In the genomic region with DNA sequence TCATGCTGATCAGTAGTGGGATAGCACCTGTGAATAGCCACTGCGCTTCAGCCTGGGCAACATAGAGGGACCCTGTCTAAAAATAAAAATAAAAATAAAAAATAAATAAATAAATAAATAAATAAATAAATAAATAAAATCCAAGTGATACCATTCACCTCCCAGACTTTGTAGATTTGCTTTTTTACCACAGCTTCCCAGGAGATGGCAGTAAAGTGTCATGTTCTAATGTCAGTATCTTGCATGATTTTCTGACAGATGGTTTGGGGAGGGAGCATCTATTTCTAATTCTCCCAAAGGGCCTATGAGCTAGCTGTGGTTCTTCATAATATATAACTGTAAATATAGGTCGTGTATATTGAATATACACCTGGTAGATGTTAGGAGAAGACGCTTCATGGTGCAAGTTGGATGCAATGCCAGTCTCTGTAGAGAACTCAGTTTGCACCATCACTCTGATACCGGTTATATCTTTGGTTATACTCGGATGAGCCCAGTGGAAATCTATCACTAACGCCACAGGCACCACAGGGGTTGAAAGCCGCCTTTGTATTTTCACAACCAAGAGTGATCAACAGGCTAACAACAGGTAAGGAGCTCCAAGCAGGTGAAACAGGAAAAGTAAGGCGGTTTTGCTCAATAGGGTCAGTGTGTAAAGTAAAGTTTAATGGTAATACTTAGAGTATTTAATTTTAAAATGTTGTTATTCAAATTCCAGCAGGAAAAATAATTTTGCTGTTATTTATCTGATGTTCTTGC, we compare ENCODE assay signal across 8 cellular contexts. TPM values are rescaled to one million over a fixed set of nuclear protein-coding genes. Genes with fewer than 3 reads are reported as not detected.
A peak's percentile ranks its signal among the peaks of the same experiment; 100 is the strongest.
DNase-seq lines count a peak whose midpoint lies in the region; ATAC-seq, FAIRE-seq and TF ChIP-seq lines count a peak whose summit lies in the region.

No MANE protein-coding gene starts in this region.

- DNase-seq in Calu3 (peak; percentile 61), H54 (ENCODE audit: insufficient read length, low spot score) (peak; percentile 70), NCI-H345 (lab: John Stamatoyannopoulos, UW) (peak; percentile 90), amniotic epithelial cell (ENCODE audit: low read depth) (peak; percentile 76), hepatic stellate cell (ENCODE audit: low spot score) (peak; percentile 78), smooth muscle cell (lab: John Stamatoyannopoulos, UW; ENCODE audit: unreplicated experiment) (no peak), 8988T (no peak)

- no peak overlapping the region for H3K27ac Mint-ChIP-seq in Calu3 (ENCODE audit: unreplicated experiment)

- no peak overlapping the region for H3K9ac ChIP-seq in smooth muscle cell (ENCODE audit: low read depth)

- no peaks in the 10 kb centered on the region for H3K4me1 ChIP-seq in smooth muscle cell (ENCODE audit: low read depth)

- intact Hi-C loops in Calu3 (cut with micrococcal nuclease; ENCODE audit: unreplicated experiment) = loop anchor here (1.0 kb wide), 1 partner anchor 49 kb away; no protein-coding TSS in a partner anchor

- peaks cover 2% of the 10 kb centered on the region for H3K36me3 Mint-ChIP-seq in Calu3 (ENCODE audit: insufficient read depth, unreplicated experiment)

- H3K79me2 ChIP-seq in smooth muscle cell (ENCODE audit: low read depth) = no peaks in the 10 kb centered on the region

- no peaks in the 10 kb centered on the region for H3F3A ChIP-seq in smooth muscle cell (ENCODE audit: low read depth)

- TF ChIP-seq CTCF in Calu3 (IDR thresholded peaks at IDR 0.05; ENCODE audit: unreplicated experiment) = peak; percentile 38
- TF ChIP-seq CTCF in smooth muscle cell (IDR thresholded peaks at IDR 0.05; ENCODE audit: borderline replicate concordance, insufficient read depth, poor library complexity, severe bottlenecking) = peak; percentile 58

- peaks cover 7% of the 10 kb centered on the region for H3K4me1 Mint-ChIP-seq in Calu3 (ENCODE audit: low read depth, unreplicated experiment)

- no peak overlapping the region for H2AFZ ChIP-seq in smooth muscle cell (ENCODE audit: low read depth)

- no peak overlapping the region for H3K4me3 ChIP-seq in smooth muscle cell

- no peaks in the 10 kb centered on the region for H3K27me3 ChIP-seq in smooth muscle cell (ENCODE audit: low read depth)

- no peaks in the 10 kb centered on the region for H3K9me3 Mint-ChIP-seq in Calu3 (ENCODE audit: low read depth, unreplicated experiment)

- no peaks in the 10 kb centered on the region for H3K9me3 ChIP-seq in smooth muscle cell (replicated peaks; ENCODE audit: low read depth)

- CTCF ChIA-PET in Calu3 (lab: Charles Lee) = interaction anchor here (0.7 to 3.4 kb wide), 3 partner anchors 48 to 109 kb away, joined by 3 to 20 read pairs (median 5); no protein-coding TSS in a partner anchor

- BruUV-seq in Calu3 (replicated peaks; lab: Mats Ljungman, UMichigan) = no TSS peak

- no peak overlapping the region for H3K27ac ChIP-seq in smooth muscle cell (ENCODE audit: low read depth)

- ATAC-seq in GM19397 (IDR thresholded peaks at IDR 0.05; ENCODE audit: unreplicated experiment) = no peak

- FAIRE-seq in H54 (lab: Jason Lieb, UNC) = no peak

- no peaks in the 10 kb centered on the region for H3K36me3 ChIP-seq in smooth muscle cell (ENCODE audit: low read depth)

- no peak overlapping the region for H3K4me3 Mint-ChIP-seq in Calu3 (ENCODE audit: low read depth, unreplicated experiment)

- TF ChIP-seq POLR2A in H54 (IDR thresholded peaks at IDR 0.05; ENCODE audit: low read depth, low read length) = no peak

- peaks cover 30% of the 10 kb centered on the region for H3K27me3 Mint-ChIP-seq in Calu3 (ENCODE audit: unreplicated experiment)

- no peaks in the 10 kb centered on the region for H4K20me1 ChIP-seq in smooth muscle cell (ENCODE audit: low read depth)

- no peak overlapping the region for H3K4me2 ChIP-seq in smooth muscle cell

- WGBS in smooth muscle cell (ENCODE audit: low lambda C conversion rate) = 33% methylated on average over 8 of the region's 8 CpGs

RNA-seq across cellular contexts. Expression of a gene that starts 13.9 kb away (rescaled TPM):
- 11.5 and 15.8 TPM in 2 replicates for total RNA-seq in Calu3 (2022)
- 40.1 and 81.8 TPM in 2 replicates for total RNA-seq in smooth muscle cell
- polyA plus RNA-seq in smooth muscle cell = 98.3 and 114 TPM in 2 replicates

RNA-seq across cellular contexts. Expression of a gene that starts 18.1 kb away (rescaled TPM):
- total RNA-seq in Calu3 (2022) (14.9 and 15.6 TPM in 2 replicates), smooth muscle cell (4.2 and 4.9 TPM in 2 replicates)
- polyA plus RNA-seq in smooth muscle cell = 9.0 and 11.1 TPM in 2 replicates

RNA-seq across cellular contexts. Expression of a gene that starts 20.1 kb away (rescaled TPM):
- total RNA-seq in Calu3 (2022) (not detected in 2 replicates), smooth muscle cell (0.81 TPM in 1 of 2 replicates, not detected in the other)
- polyA plus RNA-seq in smooth muscle cell = 2.6 and 3.4 TPM in 2 replicates

RNA-seq across cellular contexts. Expression of a gene that starts 25.5 kb away (rescaled TPM):
- total RNA-seq in Calu3 (2022) (0.17 and 0.26 TPM in 2 replicates), smooth muscle cell (0.18 and 2.1 TPM in 2 replicates)
- 0.56 and 0.64 TPM in 2 replicates for polyA plus RNA-seq in smooth muscle cell

RNA-seq across cellular contexts. Expression of a gene that starts 25.8 kb away (rescaled TPM):
- total RNA-seq in Calu3 (2022) (not detected in 2 replicates), smooth muscle cell (not detected in 2 replicates)
- not detected in 2 replicates for polyA plus RNA-seq in smooth muscle cell

Comparison
In these comparisons a context has a peak if more than half of its experiments do, and no peak if none do; other contexts are left out.
1. DNase-seq: peak in Calu3 (single experiment), H54 (single experiment), NCI-H345 (single experiment), amniotic epithelial cell (single experiment) and hepatic stellate cell (single experiment); none in smooth muscle cell (single experiment) and 8988T (single experiment).